1 cellular context compared by ENCODE assay signal in the genomic region with DNA sequence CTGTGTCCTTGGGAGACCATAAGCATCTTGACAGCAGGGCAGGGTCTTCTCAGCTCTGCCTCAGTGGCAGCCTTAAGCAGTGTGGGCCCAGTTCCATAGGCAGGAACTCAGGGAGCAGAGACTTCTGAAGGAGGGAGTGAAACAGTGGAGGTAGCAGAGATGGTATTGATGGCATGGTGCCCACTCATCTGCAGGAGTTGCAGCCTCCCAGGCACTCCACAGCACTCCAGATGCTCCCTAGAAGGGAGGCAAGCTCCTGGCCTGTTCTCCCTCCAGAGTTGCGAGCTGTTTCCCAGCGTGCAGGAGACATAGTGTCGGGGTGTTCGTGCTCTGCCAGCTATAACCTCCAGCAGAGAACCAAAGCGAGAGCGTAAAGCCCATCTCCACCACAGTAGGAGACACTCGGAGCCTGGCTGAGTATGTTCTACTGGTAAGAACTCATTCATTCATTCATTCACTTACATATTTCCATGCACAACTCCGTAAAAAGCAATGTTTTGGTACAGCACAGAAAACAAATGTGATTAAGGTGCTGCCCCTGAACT.
TF ChIP-seq lines count a peak whose summit lies in the region.

No MANE protein-coding gene starts in this region.

TF ChIP-seq in HepG2, 621 proteins besides CTCF, POLR2A, EP300 and RAD21 (continued from another document):
- no peak for TF ChIP-seq PRMT3 (CRISPR knock-in tag; IDR thresholded peaks at IDR 0.05; ENCODE audit: borderline replicate concordance, low read depth)
- no peak for TF ChIP-seq XRCC5 (optimal IDR thresholded peaks at IDR 0.05; ENCODE audit: low read length)
- no peak for TF ChIP-seq ZNF605 (CRISPR knock-in tag; IDR thresholded peaks at IDR 0.05)
- TF ChIP-seq NR2F6 (IDR thresholded peaks at IDR 0.05), result no peak
- no peak for TF ChIP-seq NR2F6 (CRISPR knock-in tag; IDR thresholded peaks at IDR 0.05)
- TF ChIP-seq ZNF766 (CRISPR knock-in tag; IDR thresholded peaks at IDR 0.05; ENCODE audit: borderline replicate concordance), result no peak
- no peak for TF ChIP-seq ONECUT2 (CRISPR knock-in tag; IDR thresholded peaks at IDR 0.05)
- TF ChIP-seq MATR3 (CRISPR knock-in tag; IDR thresholded peaks at IDR 0.05), result no peak
- TF ChIP-seq, protein P1, sequence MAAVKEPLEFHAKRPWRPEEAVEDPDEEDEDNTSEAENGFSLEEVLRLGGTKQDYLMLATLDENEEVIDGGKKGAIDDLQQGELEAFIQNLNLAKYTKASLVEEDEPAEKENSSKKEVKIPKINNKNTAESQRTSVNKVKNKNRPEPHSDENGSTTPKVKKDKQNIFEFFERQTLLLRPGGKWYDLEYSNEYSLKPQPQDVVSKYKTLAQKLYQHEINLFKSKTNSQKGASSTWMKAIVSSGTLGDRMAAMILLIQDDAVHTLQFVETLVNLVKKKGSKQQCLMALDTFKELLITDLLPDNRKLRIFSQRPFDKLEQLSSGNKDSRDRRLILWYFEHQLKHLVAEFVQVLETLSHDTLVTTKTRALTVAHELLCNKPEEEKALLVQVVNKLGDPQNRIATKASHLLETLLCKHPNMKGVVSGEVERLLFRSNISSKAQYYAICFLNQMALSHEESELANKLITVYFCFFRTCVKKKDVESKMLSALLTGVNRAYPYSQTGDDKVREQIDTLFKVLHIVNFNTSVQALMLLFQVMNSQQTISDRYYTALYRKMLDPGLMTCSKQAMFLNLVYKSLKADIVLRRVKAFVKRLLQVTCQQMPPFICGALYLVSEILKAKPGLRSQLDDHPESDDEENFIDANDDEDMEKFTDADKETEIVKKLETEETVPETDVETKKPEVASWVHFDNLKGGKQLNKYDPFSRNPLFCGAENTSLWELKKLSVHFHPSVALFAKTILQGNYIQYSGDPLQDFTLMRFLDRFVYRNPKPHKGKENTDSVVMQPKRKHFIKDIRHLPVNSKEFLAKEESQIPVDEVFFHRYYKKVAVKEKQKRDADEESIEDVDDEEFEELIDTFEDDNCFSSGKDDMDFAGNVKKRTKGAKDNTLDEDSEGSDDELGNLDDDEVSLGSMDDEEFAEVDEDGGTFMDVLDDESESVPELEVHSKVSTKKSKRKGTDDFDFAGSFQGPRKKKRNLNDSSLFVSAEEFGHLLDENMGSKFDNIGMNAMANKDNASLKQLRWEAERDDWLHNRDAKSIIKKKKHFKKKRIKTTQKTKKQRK (IDR thresholded peaks at IDR 0.05; ENCODE audit: low read length), result no peak
- TF ChIP-seq ZNF670 (CRISPR knock-in tag; IDR thresholded peaks at IDR 0.05; ENCODE audit: borderline replicate concordance), result no peak
TF ChIP-seq in HepG2: peak in this region for 0.
